In the genomic region with DNA sequence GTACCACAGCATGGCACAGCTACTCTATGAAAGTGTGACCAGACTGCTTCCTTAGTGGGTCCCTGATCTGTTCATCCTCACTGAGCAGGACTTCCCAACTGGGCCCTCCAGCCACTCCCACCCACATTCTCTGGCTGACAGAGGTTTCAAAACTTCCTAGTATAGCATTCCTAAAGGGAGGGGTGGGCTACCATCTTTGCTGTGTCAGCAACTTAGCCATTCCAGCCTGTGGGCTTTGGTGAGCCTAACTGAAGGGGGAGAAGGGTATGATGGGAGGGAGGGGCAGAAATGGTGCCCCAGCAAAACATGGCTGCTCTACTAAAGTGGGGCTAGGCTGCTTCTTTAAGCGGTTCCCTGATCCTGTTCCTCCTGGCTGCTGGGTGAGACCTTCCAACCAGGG, we compare ENCODE assay signal across 24 cellular contexts.
"Had no signal": no experiment of that assay in that cellular context is flagged by ENCODE, and none has a peak within 500 bp of the region (broad histone marks: within the 10 kb centered on the region; RNA-seq: fewer than 3 reads in every experiment).

No MANE protein-coding gene starts in this region.

- DNase-seq: dermis blood vessel endothelial cell; dorsolateral prefrontal cortex; effector CD4-positive, alpha-beta T cell; effector memory CD4-positive, alpha-beta T cell; foreskin keratinocyte; heart left ventricle; hippocampal formation; kidney glomerular epithelial cell; left colon; left ventricle myocardium superior; lower lobe of right lung; mesenchymal stem cell; mucosa of descending colon; naive B cell; naive thymus-derived CD8-positive, alpha-beta T cell had no signal

- FAIRE-seq: colon, endothelial cell of umbilical vein, frontal cortex, islet of Langerhans, keratinocyte had no signal

- H3K27me3 ChIP-seq: esophagus muscularis mucosa, foreskin keratinocyte, gastroesophageal sphincter, heart left ventricle had no signal

- H3K4me3 ChIP-seq: coronary artery, dorsolateral prefrontal cortex, esophagus muscularis mucosa, gastroesophageal sphincter, heart left ventricle, lower lobe of right lung, mucosa of descending colon had no signal

- H3K9me3 ChIP-seq: mucosa of descending colon had no signal

- ATAC-seq: foreskin keratinocyte; gastroesophageal sphincter; left colon; left lobe of liver; left ventricle myocardium superior; lower lobe of right lung; mucosa of descending colon; naive thymus-derived CD8-positive, alpha-beta T cell had no signal

- H3K36me3 ChIP-seq: esophagus muscularis mucosa, gastroesophageal sphincter, heart left ventricle, lower lobe of right lung had no signal

- H3K27ac ChIP-seq: coronary artery, dorsolateral prefrontal cortex, esophagus muscularis mucosa, foreskin keratinocyte, gastroesophageal sphincter, heart left ventricle, lower lobe of right lung had no signal

- H3K4me1 ChIP-seq: esophagus muscularis mucosa, foreskin keratinocyte, gastroesophageal sphincter, heart left ventricle, lower lobe of right lung had no signal
